ENCODE assay signal across 10 cellular contexts in genomic region chr7:77426052-77426404, GRCh38. TPM values are rescaled to one million over a fixed set of nuclear protein-coding genes. Genes with fewer than 3 reads are reported as not detected.
A peak's percentile ranks its signal among the peaks of the same experiment; 100 is the strongest.
DNase-seq lines count a peak whose midpoint lies in the region; ATAC-seq and TF ChIP-seq lines count a peak whose summit lies in the region.
"Had no signal": no experiment of that assay in that cellular context is flagged by ENCODE, and none has a peak within 500 bp of the region (broad histone marks: within the 10 kb centered on the region; RNA-seq: fewer than 3 reads in every experiment).

No MANE protein-coding gene starts in this region.

- TF ChIP-seq CTCF in GM10248 (IDR thresholded peaks at IDR 0.05; ENCODE audit: control extremely low read depth, extremely low read depth, low read depth, missing control alignments): no peak
- no peak for TF ChIP-seq CTCF in left lung (IDR thresholded peaks at IDR 0.05)
- no peak for TF ChIP-seq CTCF in esophagus muscularis mucosa (IDR thresholded peaks at IDR 0.05)

- H3K4me3 ChIP-seq in GM23248: 0 out of 2 replicates have a peak overlapping the region, but pooled peaks have one; percentile 2
- no peak overlapping the region for H3K4me3 ChIP-seq in left lung
- H3K4me3 ChIP-seq in esophagus muscularis mucosa: no peak overlapping the region

- H3K4me2 ChIP-seq in GM23248 (ENCODE audit: unreplicated experiment): peak overlapping the region; percentile 37

- H3K9me2 ChIP-seq in GM23248 (ENCODE audit: insufficient read depth): no peaks in the 10 kb centered on the region

- CTCF ChIA-PET in GM10248 (lab: Yijun Ruan, JAX): interaction anchor here (2.7 kb wide), 1 partner anchor 9 kb away, joined by 6 read pairs; the partner anchor contains the start of gene GSAP

- TF ChIP-seq EP300 in esophagus muscularis mucosa (IDR thresholded peaks at IDR 0.05): no peak

- TF ChIP-seq POLR2A in esophagus muscularis mucosa (IDR thresholded peaks at IDR 0.05; ENCODE audit: low read depth): no peak

- peak; percentile 3 for ATAC-seq in left lung

- peaks cover 39% of the 10 kb centered on the region for H3F3A ChIP-seq in GM23248 (ENCODE audit: insufficient read depth)

- POLR2A ChIA-PET in GM10248 (lab: Yijun Ruan, JAX): no interaction called here

- 73 to 77% methylated on average over 5 of the region's 5 CpGs for WGBS in GM23248 (ENCODE audit: low coverage in 1 of 2, low lambda C conversion rate in 2 of 2, missing lambda C conversion rate in 2 of 2), 2 experiments
- WGBS in esophagus muscularis mucosa: 63% methylated on average over 5 of the region's 5 CpGs

- H3K27ac ChIP-seq in GM23248 (peak overlapping the region; percentile 57), left lung (peak overlapping the region; percentile 41 to 77), esophagus muscularis mucosa (replicated peaks in 1 of 4) (peak overlapping the region in 1 of 4 donors; percentile 20)
- H3K27ac ChIP-seq: VCaP had no signal

- H3K27me3 ChIP-seq in GM23248 (replicated peaks; ENCODE audit: insufficient read depth) (no peaks in the 10 kb centered on the region), left lung (no peaks in the 10 kb centered on the region), esophagus muscularis mucosa (no peaks in the 10 kb centered on the region)

- H3K36me3 ChIP-seq in GM23248 (ENCODE audit: low read depth): no peaks in the 10 kb centered on the region
- H3K36me3 ChIP-seq in left lung: no peaks in the 10 kb centered on the region
- H3K36me3 ChIP-seq in esophagus muscularis mucosa: no peaks in the 10 kb centered on the region

- peak overlapping the region; percentile 6 for H3K9ac ChIP-seq in GM23248

- in situ Hi-C loops in GM23248 (cut with MboI): no loop called here
- in situ Hi-C loops in G401 (cut with HindIII; ENCODE audit: low sequenced_read_pairs): no loop called here

- intact Hi-C loops in left lung (cut with DNase I) (no loop called here), esophagus muscularis mucosa (cut with DNase I) (no loop called here), posterior vena cava (cut with DNase I) (no loop called here)

- H2AFZ ChIP-seq in GM23248: peak overlapping the region; percentile 64

- H3K4me1 ChIP-seq in GM23248 (ENCODE audit: insufficient read depth): peaks cover 36% of the 10 kb centered on the region
- peaks cover 15 to 61% of the 10 kb centered on the region in 2 donors for H3K4me1 ChIP-seq in left lung
- H3K4me1 ChIP-seq in esophagus muscularis mucosa: peaks cover 3 to 9% (median 9%) of the 10 kb centered on the region in 4 donors

- H3K79me2 ChIP-seq in GM23248 (ENCODE audit: insufficient read depth): no peaks in the 10 kb centered on the region

- H3K9me3 ChIP-seq in GM23248 (ENCODE audit: low read depth): no peaks in the 10 kb centered on the region
- H3K9me3 ChIP-seq in left lung: no peaks in the 10 kb centered on the region
- H3K9me3 ChIP-seq in esophagus muscularis mucosa: no peaks in the 10 kb centered on the region

- no peaks in the 10 kb centered on the region for H4K20me1 ChIP-seq in GM23248 (ENCODE audit: insufficient read depth)

- peak; percentile 40 for DNase-seq in GM10248 (ENCODE audit: extremely low spot score)
- DNase-seq in GM23248: no peak
- DNase-seq in NOMO-1 (lab: John Stamatoyannopoulos, UW; ENCODE audit: unreplicated experiment in 2 of 2): peak; percentile 66 to 82
- no peak for DNase-seq in left lung
- DNase-seq in G401 (ENCODE audit: low spot score): no peak
- no peak for DNase-seq in esophagus muscularis mucosa (ENCODE audit: extremely low spot score)
- DNase-seq in NCI-H446 treated with DMSO at 0.1 percent for 48 hours (lab: John Stamatoyannopoulos, UW): no peak
- DNase-seq in posterior vena cava (ENCODE audit: low spot score): no peak
- DNase-seq: NCI-H2029 treated with DMSO at 0.1 percent for 48 hours had no signal

RNA-seq across cellular contexts. Expression of gene GSAP, which starts 9.9 kb away (rescaled TPM):
- total RNA-seq in GM23248 (2014; rRNA removed; shearing (Covaris generic)): 4.3 and 5.2 TPM in 2 replicates
- 4.1 and 4.2 TPM in 2 replicates for polyA plus RNA-seq in GM23248 (2016; fragmentation: Nextera tagmentation; extraction: Ambion mirVana)
- 10 to 100 TPM; 40.9 to 45.4 TPM for total RNA-seq in left lung
- not detected in 2 replicates for total RNA-seq in G401 (2014; rRNA removed; shearing (Covaris generic))
- 10 to 100 TPM; 12.6 to 22.8 (median 17.0) TPM for total RNA-seq in esophagus muscularis mucosa
- 10 to 100 TPM in 1 of 2 donors, 1 to 10 TPM in 1; 9.7 to 11.4 TPM for total RNA-seq in posterior vena cava

Comparison
In these comparisons a context has a peak if more than half of its experiments do, and no peak if none do; other contexts are left out.
1. DNase-seq: peak in GM10248 (single experiment) and NOMO-1 (2 of 2); none in GM23248 (single experiment), left lung (0 of 2), G401 (single experiment), esophagus muscularis mucosa (single experiment), NCI-H446 treated with DMSO at 0.1 percent for 48 hours (single experiment) and posterior vena cava (single experiment).